In genomic region chr2:240619506-240620148, GRCh38 we compare ENCODE assay signal across 11 cellular contexts. TPM values are rescaled to one million over a fixed set of nuclear protein-coding genes. Genes with fewer than 3 reads are reported as not detected.
DNase-seq lines count a peak whose midpoint lies in the region; ATAC-seq and TF ChIP-seq lines count a peak whose summit lies in the region.
"Had no signal": no experiment of that assay in that cellular context is flagged by ENCODE, and none has a peak within 500 bp of the region (broad histone marks: within the 10 kb centered on the region; RNA-seq: fewer than 3 reads in every experiment).

No MANE protein-coding gene starts in this region.

- peak overlapping the region; percentile 65 to 78 for H3K4me3 Mint-ChIP-seq in stimulated activated naive CD8-positive, alpha-beta T cell treated with anti-CD3 and anti-CD28 coated beads, Interleukin-15, amount 100 ng/mL, for 72 hours

- H3K4me3 ChIP-seq in WERI-Rb-1 (ENCODE audit: low read depth, low read length) (no peak overlapping the region), right cardiac atrium (ENCODE audit: low read length) (no peak overlapping the region), MG63 (no peak overlapping the region)

- TF ChIP-seq CTCF in WERI-Rb-1 (IDR thresholded peaks at IDR 0.05; ENCODE audit: low read depth, low read length) = no peak

- H3K36me3 ChIP-seq in WERI-Rb-1 (no peaks in the 10 kb centered on the region), MG63 (no peaks in the 10 kb centered on the region)

- peak overlapping the region; percentile 92 to 96 for H3K27ac Mint-ChIP-seq in stimulated activated naive CD8-positive, alpha-beta T cell treated with anti-CD3 and anti-CD28 coated beads, Interleukin-15, amount 100 ng/mL, for 72 hours

- intact Hi-C loops in cardiac septum (cut with DNase I) (no loop called here), left cardiac atrium (cut with DNase I) (no loop called here), right cardiac atrium (cut with DNase I) (no loop called here)

- H3K9me3 ChIP-seq in WERI-Rb-1 (ENCODE audit: severe bottlenecking) (peaks cover 9% of the 10 kb centered on the region), right cardiac atrium (ENCODE audit: control insufficient read depth, low read length) (no peaks in the 10 kb centered on the region), MG63 (peaks cover 4% of the 10 kb centered on the region)

- no peaks in the 10 kb centered on the region for H3K27me3 Mint-ChIP-seq in stimulated activated naive CD8-positive, alpha-beta T cell treated with anti-CD3 and anti-CD28 coated beads, Interleukin-15, amount 100 ng/mL, for 72 hours

- peak; percentile 71 for DNase-seq in cardiac septum (ENCODE audit: low spot score)
- DNase-seq in left cardiac atrium = no peak
- peak; percentile 3 for DNase-seq in WERI-Rb-1
- DNase-seq in right cardiac atrium = peak in 2 of 3 donors; percentile 20 to 33
- DNase-seq in stimulated activated naive CD8-positive, alpha-beta T cell treated with anti-CD3 and anti-CD28 coated beads, Interleukin-15, amount 100 ng/mL, for 72 hours = peak in 1 of 2 donors; percentile 55
- DNase-seq in MG63 = no peak
- DNase-seq in DMS153 (lab: John Stamatoyannopoulos, UW) = no peak
- DNase-seq: hippocampal formation, substantia nigra had no signal

- H3K9me3 Mint-ChIP-seq in stimulated activated naive CD8-positive, alpha-beta T cell treated with anti-CD3 and anti-CD28 coated beads, Interleukin-15, amount 100 ng/mL, for 72 hours = peaks cover 7 to 8% of the 10 kb centered on the region in 2 donors

- ATAC-seq in left cardiac atrium (no peak), right cardiac atrium (no peak), GM21423 (IDR thresholded peaks at IDR 0.05; ENCODE audit: unreplicated experiment) (no peak)
- no peak for ATAC-seq in stimulated activated naive CD8-positive, alpha-beta T cell treated with anti-CD3 and anti-CD28 coated beads, Interleukin-15, amount 100 ng/mL, for 72 hours

- WGBS in right cardiac atrium = 86% methylated on average over 19 of the region's 19 CpGs

- no peak overlapping the region for H3K27ac ChIP-seq in WERI-Rb-1
- no peak overlapping the region for H3K27ac ChIP-seq in right cardiac atrium (ENCODE audit: low read length)
- H3K27ac ChIP-seq: epithelial cell of prostate had no signal

- peaks cover 60% of the 10 kb centered on the region for H3K4me1 Mint-ChIP-seq in stimulated activated naive CD8-positive, alpha-beta T cell treated with anti-CD3 and anti-CD28 coated beads, Interleukin-15, amount 100 ng/mL, for 72 hours

- H3K4me1 ChIP-seq in right cardiac atrium (ENCODE audit: control insufficient read depth, insufficient read depth, low read length) = no peaks in the 10 kb centered on the region

- H3K27me3 ChIP-seq in WERI-Rb-1 (ENCODE audit: insufficient read depth, low read depth, severe bottlenecking) = no peaks in the 10 kb centered on the region
- no peaks in the 10 kb centered on the region for H3K27me3 ChIP-seq in right cardiac atrium (ENCODE audit: control insufficient read depth, insufficient read depth)
- H3K27me3 ChIP-seq in MG63 = no peaks in the 10 kb centered on the region

RNA-seq across cellular contexts. Expression of gene GPR35, which starts 5.7 kb away (rescaled TPM):
- total RNA-seq in cardiac septum (1.5 TPM), left cardiac atrium (1 to 10 TPM; 1.1 to 1.3 TPM), right cardiac atrium (1 to 10 TPM in 2 of 4 donors, under 1 TPM in 2; 0.53 to 1.4 (median 1.0) TPM)
- 0.84 TPM for polyA plus RNA-seq in right cardiac atrium
- total RNA-seq in MG63 (2014; rRNA removed; shearing (Covaris generic); ENCODE audit: low replicate concordance) = 0.35 and 2.2 TPM in 2 replicates

RNA-seq across cellular contexts. Expression of gene CAPN10, which starts 33.1 kb away (rescaled TPM):
- 24.3 TPM for total RNA-seq in cardiac septum
- total RNA-seq in left cardiac atrium = 10 to 100 TPM; 17.9 to 26.6 TPM
- 10 to 100 TPM; 21.2 to 44.3 (median 36.2) TPM for total RNA-seq in right cardiac atrium
- 40.1 TPM for polyA plus RNA-seq in right cardiac atrium
- total RNA-seq in MG63 (2014; rRNA removed; shearing (Covaris generic); ENCODE audit: low replicate concordance) = 12.5 and 18.4 TPM in 2 replicates

RNA-seq across cellular contexts. Expression of gene RNPEPL1, which starts 51.3 kb away (rescaled TPM):
- total RNA-seq in cardiac septum = 73.8 TPM
- total RNA-seq in left cardiac atrium = 10 to 100 TPM; 47.3 to 67.6 TPM
- 10 to 100 TPM; 40.4 to 61.6 (median 58.0) TPM for total RNA-seq in right cardiac atrium
- polyA plus RNA-seq in right cardiac atrium = 108 TPM
- 13.6 and 13.9 TPM in 2 replicates for total RNA-seq in MG63 (2014; rRNA removed; shearing (Covaris generic); ENCODE audit: low replicate concordance)

RNA-seq across cellular contexts. Expression of gene DUSP28, which starts 59.5 kb away (rescaled TPM):
- total RNA-seq in cardiac septum = 9.7 TPM
- 1 to 10 TPM; 8.1 to 8.2 TPM for total RNA-seq in left cardiac atrium
- 10 to 100 TPM in 3 of 4 donors, 1 to 10 TPM in 1; 9.6 to 14.9 (median 11.7) TPM for total RNA-seq in right cardiac atrium
- polyA plus RNA-seq in right cardiac atrium = 10.9 TPM
- total RNA-seq in MG63 (2014; rRNA removed; shearing (Covaris generic); ENCODE audit: low replicate concordance) = 6.3 and 7.3 TPM in 2 replicates

Comparison
In these comparisons a context has a peak if more than half of its experiments do, and no peak if none do; other contexts are left out.
1. DNase-seq: peak in cardiac septum (single experiment), WERI-Rb-1 (single experiment) and right cardiac atrium (2 of 3); none in left cardiac atrium (single experiment), MG63 (single experiment) and DMS153 (single experiment).